17 cellular contexts compared by ENCODE assay signal in the genomic region with DNA sequence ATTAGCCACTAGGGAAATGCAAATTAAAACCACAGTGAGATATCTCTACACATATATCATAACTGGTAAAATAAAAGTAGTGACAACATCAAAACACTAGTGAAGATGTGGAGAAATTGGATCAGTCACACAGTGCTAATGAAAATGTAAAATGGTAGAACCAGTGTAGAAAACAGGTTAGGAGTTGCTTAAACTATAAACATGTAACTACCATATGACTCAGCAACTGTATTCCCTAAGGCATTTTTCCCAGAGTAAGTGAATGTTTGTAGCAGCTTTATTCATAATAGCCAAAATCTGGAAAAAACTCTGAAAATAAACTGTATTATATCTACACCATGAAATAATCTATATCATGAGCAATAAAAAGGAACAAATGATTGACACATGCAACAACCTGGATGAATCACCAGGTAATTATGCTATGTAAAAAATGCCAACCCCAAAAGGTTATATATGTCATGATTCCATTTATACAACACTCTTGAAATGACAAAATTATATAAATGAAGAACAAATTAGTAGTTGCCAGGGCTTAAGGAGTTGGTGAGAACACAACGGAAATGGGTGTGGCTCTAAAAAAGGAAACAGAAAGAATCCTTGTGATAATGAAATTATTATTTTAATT. TPM values are rescaled to one million over a fixed set of nuclear protein-coding genes. Genes with fewer than 3 reads are reported as not detected.
A peak's percentile ranks its signal among the peaks of the same experiment; 100 is the strongest.
DNase-seq lines count a peak whose midpoint lies in the region; ATAC-seq, FAIRE-seq and TF ChIP-seq lines count a peak whose summit lies in the region.
"Had no signal": no experiment of that assay in that cellular context is flagged by ENCODE, and none has a peak within 500 bp of the region (broad histone marks: within the 10 kb centered on the region; RNA-seq: fewer than 3 reads in every experiment).

No MANE protein-coding gene starts in this region.

- peak; percentile 50 for DNase-seq in EH (ENCODE audit: low read depth)
- no peak for DNase-seq in H54 (ENCODE audit: insufficient read length, low spot score)
- DNase-seq in K562 (ENCODE audit: extremely low read depth in 1 of 4, low spot score in 3 of 4): no peak
- DNase-seq in iris pigment epithelial cell (ENCODE audit: low read depth): peak; percentile 17
- no peak for DNase-seq in NCI-H1048 (lab: John Stamatoyannopoulos, UW)
- no peak for DNase-seq in MV-4-11 (lab: John Stamatoyannopoulos, UW)
- DNase-seq: activated naive CD4-positive, alpha-beta T cell; brain microvascular endothelial cell; erythroblast; NCI-H1694; nephron progenitor cell; SHP77 treated with DMSO at 0.1 percent for 48 hours; tibial artery had no signal

- TF ChIP-seq POLR2A in H54 (IDR thresholded peaks at IDR 0.05; ENCODE audit: low read depth, low read length): no peak
- TF ChIP-seq POLR2A in K562 (conservative IDR thresholded peaks at IDR 0.05): no peak

- H3K4me3 ChIP-seq in K562: no peak overlapping the region
- H3K4me3 ChIP-seq: BLaER1, hepatocyte, tibial artery had no signal

- no peak for TF ChIP-seq CTCF in K562 (IDR thresholded peaks at IDR 0.05 in 2 of 3, conservative IDR thresholded peaks at IDR 0.05 in 1 of 3; ENCODE audit: insufficient read depth in 2 of 3, low read depth in 1 of 3, low read length in 3 of 3)

- no peaks in the 10 kb centered on the region; a peak in 1 of 5 replicates for H3K4me1 ChIP-seq in K562 (replicated peaks in 1 of 2; ENCODE audit: control insufficient read depth in 2 of 2, insufficient read depth in 2 of 2, low read length in 2 of 2)
- H3K4me1 ChIP-seq: BLaER1, tibial artery had no signal

- H3K9ac ChIP-seq in K562 (ENCODE audit: insufficient read depth in 1 of 2, low read depth in 2 of 2, low read length in 2 of 2): no peak overlapping the region
- H3K9ac ChIP-seq: BLaER1 had no signal

- H2AFZ ChIP-seq in K562 (ENCODE audit: low read depth, low read length): no peak overlapping the region
- H2AFZ ChIP-seq: hepatocyte had no signal

- H3K27me3 ChIP-seq in K562 (ENCODE audit: control insufficient read depth in 2 of 2, insufficient read depth in 2 of 2, low read length in 2 of 2): no peaks in the 10 kb centered on the region
- H3K27me3 ChIP-seq: BLaER1, brain microvascular endothelial cell, hepatocyte, tibial artery had no signal

- no peak overlapping the region for H3K4me2 ChIP-seq in K562 (ENCODE audit: insufficient read depth, low read length)
- H3K4me2 ChIP-seq: BLaER1, hepatocyte had no signal

- ATAC-seq in K562 (no peak), HG03432 (IDR thresholded peaks at IDR 0.05; ENCODE audit: unreplicated experiment) (no peak), HG03354 (IDR thresholded peaks at IDR 0.05; ENCODE audit: poor library complexity, severe bottlenecking, unreplicated experiment) (no peak)

- POLR2A ChIA-PET in K562 (lab: Yijun Ruan, JAX): no interaction called here

- peaks cover 4% of the 10 kb centered on the region; the same call in 1 of the 3 replicates for H3K79me2 ChIP-seq in K562 (ENCODE audit: control insufficient read depth, insufficient read depth, low read length)
- H3K79me2 ChIP-seq: hepatocyte had no signal

- intact Hi-C loops in K562 (cut with micrococcal nuclease): no loop called here

- no peak for TF ChIP-seq RAD21 in K562 (CRISPR knock-in tag; conservative IDR thresholded peaks at IDR 0.05 in 1 of 2, IDR thresholded peaks at IDR 0.05 in 1 of 2)

- peaks cover 85% of the 10 kb centered on the region for H3K36me3 ChIP-seq in K562 (ENCODE audit: control insufficient read depth, insufficient read depth, low read length)
- H3K36me3 ChIP-seq: brain microvascular endothelial cell had no signal

- FAIRE-seq in H54 (lab: Jason Lieb, UNC) (peak; percentile 81), K562 (lab: Jason Lieb, UNC) (no peak)

- BruUV-seq in K562 (replicated peaks; lab: Mats Ljungman, UMichigan): no TSS peak

- in situ Hi-C loops in K562 (cut with MboI): no loop called here

- no peak overlapping the region for H3K27ac ChIP-seq in K562 (ENCODE audit: extremely low read depth, low read depth, low read length)
- H3K27ac ChIP-seq: BLaER1, brain microvascular endothelial cell, hepatocyte, tibial artery had no signal

- H3K9me3 ChIP-seq in K562 (replicated peaks; ENCODE audit: control insufficient read depth, insufficient read depth, low read depth, low read length): no peaks in the 10 kb centered on the region
- H3K9me3 ChIP-seq: tibial artery had no signal

- 82% methylated on average over 1 of the region's 1 CpG for WGBS in K562 (ENCODE audit: insufficient coverage, low coverage, missing lambda C conversion rate)

- H3K9me1 ChIP-seq in K562 (ENCODE audit: control insufficient read depth, insufficient read depth, low read length): no peaks in the 10 kb centered on the region

- H4K20me1 ChIP-seq in K562 (replicated peaks; ENCODE audit: control insufficient read depth, insufficient read depth, low read length): no peaks in the 10 kb centered on the region
- H4K20me1 ChIP-seq: BLaER1 had no signal

- TF ChIP-seq EP300 in K562 (IDR thresholded peaks at IDR 0.05; ENCODE audit: low read length): no peak

- CTCF ChIA-PET in K562 (lab: Yijun Ruan, JAX; ENCODE audit: low intra/inter-chr PET ratio): no interaction called here

TF ChIP-seq in K562, 482 proteins besides CTCF, POLR2A, EP300 and RAD21 (continues in another document):
- TF ChIP-seq SNRNP70 (optimal IDR thresholded peaks at IDR 0.05; ENCODE audit: low read depth, low read length): no peak
- TF ChIP-seq FOXK2 (conservative IDR thresholded peaks at IDR 0.05 in 1 of 2, IDR thresholded peaks at IDR 0.05 in 1 of 2; ENCODE audit: low read depth in 2 of 2): 0 out of 4 replicates have a peak, but pooled peaks of 1 of the 2 experiments have one; percentile 17

RNA-seq across cellular contexts. Expression of gene SLC25A40, which starts 22.8 kb away (rescaled TPM):
- total RNA-seq in K562 (2011; cell fraction: chromatin; rRNA removed; ENCODE audit: low replicate concordance): 23.2 and 75.9 TPM in 2 replicates
- 11.2 and 11.7 TPM in 2 replicates for total RNA-seq in K562 (2011; cell fraction: nucleolus; rRNA removed)
- 22.0 and 43.4 TPM in 2 replicates for total RNA-seq in K562 (2011; cell fraction: nucleoplasm; rRNA removed)
- total RNA-seq in K562 (2014; rRNA removed) (6.7 and 9.9 TPM in 2 replicates), K562 (2014; rRNA removed; fragmentation: Illumina TruSeq; extraction: Trizol) (28.1 and 31.1 TPM in 2 replicates), K562 (2015; rRNA removed; fragmentation: Illumina TruSeq; extraction: Trizol) (25.0 and 26.5 TPM in 2 replicates), K562 (2021) (39.6 and 43.2 TPM in 2 replicates)
- polyA plus RNA-seq in K562 (2011; rRNA removed) (34.4 and 44.0 TPM in 2 replicates), K562 (2014; fragmentation: Illumina TruSeq; extraction: Trizol) (26.0 and 26.6 TPM in 2 replicates), K562 (2014; fragmentation: Nextera tagmentation; extraction: Ambion mirVana) (10 to 100 TPM; 19.0 to 25.1 TPM), K562 (2014; rRNA removed) (17.9 and 21.2 TPM in 2 replicates)
- polyA plus RNA-seq in K562 (2011; cell fraction: cytosol; rRNA removed): 7.2 and 13.2 TPM in 2 replicates
- polyA plus RNA-seq in K562 (2011; cell fraction: nucleus; rRNA removed): 35.6 and 37.3 TPM in 2 replicates
- 32.7 and 45.5 TPM in 2 replicates for polyA plus RNA-seq in K562 (2012)
- polyA minus RNA-seq in K562 (2011; rRNA and poly(A)+ RNA removed): 26.6 and 29.1 TPM in 2 replicates
- 12.8 and 13.7 TPM in 2 replicates for polyA minus RNA-seq in K562 (2011; cell fraction: cytosol; rRNA and poly(A)+ RNA removed)
- 35.0 and 41.9 TPM in 2 replicates for polyA minus RNA-seq in K562 (2011; cell fraction: nucleus; rRNA and poly(A)+ RNA removed)

RNA-seq across cellular contexts. Expression of gene DBF4, which starts 22.9 kb away (rescaled TPM):
- total RNA-seq in K562 (2011; cell fraction: chromatin; rRNA removed; ENCODE audit: low replicate concordance): 49.4 and 110 TPM in 2 replicates
- 37.6 and 41.4 TPM in 2 replicates for total RNA-seq in K562 (2011; cell fraction: nucleolus; rRNA removed)
- 56.9 and 57.0 TPM in 2 replicates for total RNA-seq in K562 (2011; cell fraction: nucleoplasm; rRNA removed)
- 106 and 132 TPM in 2 replicates for total RNA-seq in K562 (2014; rRNA removed)
- total RNA-seq in K562 (2014; rRNA removed; fragmentation: Illumina TruSeq; extraction: Trizol): 134 and 156 TPM in 2 replicates
- total RNA-seq in K562 (2015; rRNA removed; fragmentation: Illumina TruSeq; extraction: Trizol): 139 and 145 TPM in 2 replicates
- 104 and 105 TPM in 2 replicates for total RNA-seq in K562 (2021)
- polyA plus RNA-seq in K562 (2011; rRNA removed): 25.9 and 37.8 TPM in 2 replicates
- 9.1 and 12.5 TPM in 2 replicates for polyA plus RNA-seq in K562 (2011; cell fraction: cytosol; rRNA removed)
- 24.3 and 24.5 TPM in 2 replicates for polyA plus RNA-seq in K562 (2011; cell fraction: nucleus; rRNA removed)
- 51.2 and 79.2 TPM in 2 replicates for polyA plus RNA-seq in K562 (2012)
- polyA plus RNA-seq in K562 (2014; fragmentation: Illumina TruSeq; extraction: Trizol): 81.5 and 106 TPM in 2 replicates
- 10 to 100 TPM; 38.4 to 43.5 TPM for polyA plus RNA-seq in K562 (2014; fragmentation: Nextera tagmentation; extraction: Ambion mirVana)
- polyA plus RNA-seq in K562 (2014; rRNA removed): 56.2 and 67.4 TPM in 2 replicates
- 27.5 and 30.3 TPM in 2 replicates for polyA minus RNA-seq in K562 (2011; rRNA and poly(A)+ RNA removed)
- 20.8 and 22.8 TPM in 2 replicates for polyA minus RNA-seq in K562 (2011; cell fraction: cytosol; rRNA and poly(A)+ RNA removed)
- 63.8 and 64.0 TPM in 2 replicates for polyA minus RNA-seq in K562 (2011; cell fraction: nucleus; rRNA and poly(A)+ RNA removed)

Comparison
In these comparisons a context has a peak if more than half of its experiments do, and no peak if none do; other contexts are left out.
1. DNase-seq: peak in EH (single experiment) and iris pigment epithelial cell (single experiment); none in H54 (single experiment), K562 (0 of 4), NCI-H1048 (single experiment) and MV-4-11 (single experiment).